Comparison of ENCODE assay signal across 18 cellular contexts in the genomic region with DNA sequence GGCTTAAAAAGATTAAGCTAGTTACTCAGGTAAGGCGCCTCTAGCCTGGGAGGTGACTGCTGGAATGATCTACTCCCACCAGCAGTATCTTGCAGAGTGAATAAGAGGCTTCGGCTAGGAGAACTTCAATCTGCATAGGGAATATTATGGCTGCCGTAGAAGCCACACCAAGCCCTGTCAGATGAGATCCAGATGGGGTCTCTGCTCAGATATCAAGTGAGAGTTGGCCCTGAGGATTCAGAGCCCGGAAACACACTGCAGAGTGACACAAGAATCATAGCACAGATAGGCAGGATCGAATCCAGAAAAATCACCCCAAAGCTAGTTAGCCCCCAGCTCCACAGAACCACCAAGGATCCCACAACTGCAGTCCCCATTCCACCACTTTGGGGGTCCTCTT. TPM values are rescaled to one million over a fixed set of nuclear protein-coding genes. Genes with fewer than 3 reads are reported as not detected.
DNase-seq lines count a peak whose midpoint lies in the region; ATAC-seq, FAIRE-seq and TF ChIP-seq lines count a peak whose summit lies in the region.
"Had no signal": no experiment of that assay in that cellular context is flagged by ENCODE, and none has a peak within 500 bp of the region (broad histone marks: within the 10 kb centered on the region; RNA-seq: fewer than 3 reads in every experiment).

No MANE protein-coding gene starts in this region.

- H3K4me3 Mint-ChIP-seq in mesothelial cell of epicardium, result no peak overlapping the region
- H3K4me3 Mint-ChIP-seq in natural killer cell treated with Interleukin-12 subunit alpha and Interleukin-12 subunit beta and Interleukin-15 and Interleukin-18, amount 100 ng/mL, for 72 hours, result no peak overlapping the region
- H3K4me3 Mint-ChIP-seq: CD14-positive monocyte; CD4-positive, alpha-beta memory T cell; IgD-negative memory B cell had no signal

- peaks cover 12 to 20% (median 16%) of the 10 kb centered on the region in 11 experiments for H3K9me3 ChIP-seq in BLaER1 treated with 17β-estradiol and CSF1 and Interleukin-3, amounts not matched to agents 10 nM and 100 nM (replicated peaks in 1 of 11)
- H3K9me3 ChIP-seq in H1 (ENCODE audit: insufficient read depth in 2 of 2, low read depth in 1 of 2, low read length in 1 of 2), result no peaks in the 10 kb centered on the region
- no peaks in the 10 kb centered on the region for H3K9me3 ChIP-seq in trophoblast cell (ENCODE audit: insufficient read depth, low read depth, low read length)
- H3K9me3 ChIP-seq: BE2C, HAP-1 had no signal

- H3K36me3 ChIP-seq in BLaER1 treated with 17β-estradiol and CSF1 and Interleukin-3, amounts not matched to agents 10 nM and 100 nM, result no peaks in the 10 kb centered on the region
- no peaks in the 10 kb centered on the region for H3K36me3 ChIP-seq in H1 (ENCODE audit: control insufficient read depth in 2 of 4, insufficient read depth in 4 of 4, low read length in 3 of 4)
- no peaks in the 10 kb centered on the region for H3K36me3 ChIP-seq in trophoblast cell (ENCODE audit: control insufficient read depth in 1 of 2, insufficient read depth in 2 of 2, low read length in 2 of 2)
- H3K36me3 ChIP-seq: BE2C, HAP-1 had no signal

- H3K9me3 Mint-ChIP-seq in mesothelial cell of epicardium, result peaks cover 7% of the 10 kb centered on the region
- no peaks in the 10 kb centered on the region for H3K9me3 Mint-ChIP-seq in natural killer cell treated with Interleukin-12 subunit alpha and Interleukin-12 subunit beta and Interleukin-15 and Interleukin-18, amount 100 ng/mL, for 72 hours

- H2BK12ac ChIP-seq in H1 (ENCODE audit: low read depth, low read length) (peak overlapping the region; percentile 3; the same call in 1 of the 2 replicates), trophoblast cell (ENCODE audit: low read length) (peak overlapping the region; percentile 22)

- no peak for TF ChIP-seq POLR2A in H1 (IDR thresholded peaks at IDR 0.05; ENCODE audit: control extremely low read depth in 1 of 2, low read depth in 2 of 2, low read length in 2 of 2)

- H3K4me2 ChIP-seq in BLaER1 treated with 17β-estradiol and CSF1 and Interleukin-3, amounts not matched to agents 10 nM and 100 nM, result peak overlapping the region in 9 of 11 experiments; percentile 74 to 97 (median 92); a peak in 16 of 22 replicates
- no peak overlapping the region for H3K4me2 ChIP-seq in H1 (ENCODE audit: insufficient read depth in 1 of 2, low read depth in 2 of 2, low read length in 2 of 2)
- H3K4me2 ChIP-seq in trophoblast cell (ENCODE audit: low read length), result no peak overlapping the region

- H3K4me1 ChIP-seq in BLaER1 treated with 17β-estradiol and CSF1 and Interleukin-3, amounts not matched to agents 10 nM and 100 nM, result peaks cover 55 to 78% (median 73%) of the 10 kb centered on the region in 10 experiments
- H3K4me1 ChIP-seq in H1 (replicated peaks in 1 of 4; ENCODE audit: control insufficient read depth in 3 of 4, insufficient read depth in 4 of 4, low read length in 3 of 4), result peaks cover 14 to 29% (median 19%) of the 10 kb centered on the region in 4 experiments
- H3K4me1 ChIP-seq in trophoblast cell (ENCODE audit: control insufficient read depth in 1 of 2, insufficient read depth in 2 of 2, low read length in 2 of 2), result peaks cover 22 to 30% of the 10 kb centered on the region in 2 experiments
- H3K4me1 ChIP-seq: HAP-1 had no signal

- no peak overlapping the region for H3K4ac ChIP-seq in H1 (replicated peaks; ENCODE audit: insufficient read length, low read depth, low read length)
- H3K4ac ChIP-seq in trophoblast cell (ENCODE audit: low read depth, low read length), result no peak overlapping the region

- H3K27ac ChIP-seq in BLaER1 treated with 17β-estradiol and CSF1 and Interleukin-3, amounts not matched to agents 10 nM and 100 nM, result peak overlapping the region in 7 of 11 experiments; percentile 10 to 96 (median 90); a peak in 9 of 22 replicates
- H3K27ac ChIP-seq in H1 (ENCODE audit: low read depth, low read length), result no peak overlapping the region
- no peak overlapping the region for H3K27ac ChIP-seq in trophoblast cell (ENCODE audit: low read depth, low read length)

- H2AK5ac ChIP-seq in H1 (ENCODE audit: low read depth, low read length) (no peak overlapping the region), trophoblast cell (ENCODE audit: low read length) (no peak overlapping the region)

- H4K12ac ChIP-seq in trophoblast cell (ENCODE audit: low read depth, low read length), result no peak overlapping the region

- H3K79me1 ChIP-seq in H1 (ENCODE audit: low read depth, low read length) (no peaks in the 10 kb centered on the region), trophoblast cell (ENCODE audit: low read length) (peaks cover 24% of the 10 kb centered on the region)

- H3K14ac ChIP-seq in H1 (ENCODE audit: insufficient read length) (no peak overlapping the region), trophoblast cell (ENCODE audit: low read length) (no peak overlapping the region)

- H3K27ac Mint-ChIP-seq in mesothelial cell of epicardium, result peak overlapping the region; percentile 28
- no peak overlapping the region for H3K27ac Mint-ChIP-seq in natural killer cell treated with Interleukin-12 subunit alpha and Interleukin-12 subunit beta and Interleukin-15 and Interleukin-18, amount 100 ng/mL, for 72 hours
- H3K27ac Mint-ChIP-seq: CD4-positive, alpha-beta memory T cell; IgD-negative memory B cell had no signal

- CTCF ChIA-PET in H1 (lab: Charles Lee; ENCODE audit: partially characterized antibody), result interaction anchor here (0.9 to 2.5 kb wide), 4 partner anchors 15 to 157 kb away, joined by 3 to 26 read pairs (median 8); no protein-coding TSS in a partner anchor

- H2BK15ac ChIP-seq in H1 (ENCODE audit: low read length), result peak overlapping the region; percentile 19; the same call in 1 of the 2 replicates

- H3K36me3 Mint-ChIP-seq in mesothelial cell of epicardium, result peaks cover 2% of the 10 kb centered on the region
- no peaks in the 10 kb centered on the region for H3K36me3 Mint-ChIP-seq in natural killer cell treated with Interleukin-12 subunit alpha and Interleukin-12 subunit beta and Interleukin-15 and Interleukin-18, amount 100 ng/mL, for 72 hours
- H3K36me3 Mint-ChIP-seq: CD14-positive monocyte; CD4-positive, alpha-beta memory T cell; IgD-negative memory B cell had no signal

- no peaks in the 10 kb centered on the region for H3K27me3 Mint-ChIP-seq in mesothelial cell of epicardium (ENCODE audit: low read depth)
- H3K27me3 Mint-ChIP-seq in natural killer cell treated with Interleukin-12 subunit alpha and Interleukin-12 subunit beta and Interleukin-15 and Interleukin-18, amount 100 ng/mL, for 72 hours, result peaks cover 19 to 54% of the 10 kb centered on the region in 2 donors

- H2BK120ac ChIP-seq in H1 (replicated peaks; ENCODE audit: low read depth, low read length) (no peak overlapping the region), trophoblast cell (ENCODE audit: insufficient read depth, low read length, poor library complexity) (no peak overlapping the region)

- no peaks in the 10 kb centered on the region for H3K79me2 ChIP-seq in H1 (ENCODE audit: control insufficient read depth in 1 of 2, insufficient read depth in 2 of 2, low read length in 2 of 2)
- H3K79me2 ChIP-seq in trophoblast cell (ENCODE audit: control insufficient read depth, insufficient read depth, low read length, poor library complexity), result no peaks in the 10 kb centered on the region

- no peak for TF ChIP-seq RAD21 in H1 (IDR thresholded peaks at IDR 0.05 in 1 of 2, conservative IDR thresholded peaks at IDR 0.05 in 1 of 2; ENCODE audit: low read depth in 2 of 2, low read length in 2 of 2)

- no peaks in the 10 kb centered on the region for H4K20me1 ChIP-seq in BLaER1 treated with 17β-estradiol and CSF1 and Interleukin-3, amounts not matched to agents 10 nM and 100 nM
- no peaks in the 10 kb centered on the region for H4K20me1 ChIP-seq in H1 (replicated peaks in 1 of 2; ENCODE audit: control insufficient read depth in 1 of 2, insufficient read depth in 2 of 2, low read length in 2 of 2)

- H4K5ac ChIP-seq in H1 (ENCODE audit: insufficient read length, low read depth, low read length), result no peak overlapping the region

- H3K4me3 ChIP-seq in BLaER1 treated with 17β-estradiol and CSF1 and Interleukin-3, amounts not matched to agents 10 nM and 100 nM, result no peak overlapping the region
- H3K4me3 ChIP-seq in H1 (ENCODE audit: extremely low read depth in 1 of 4, insufficient read depth in 2 of 4, low read depth in 3 of 4, low read length in 4 of 4), result no peak overlapping the region
- H3K4me3 ChIP-seq in trophoblast cell (ENCODE audit: low read depth, low read length), result no peak overlapping the region
- H3K4me3 ChIP-seq: HAP-1 had no signal

- no peak overlapping the region for H4K91ac ChIP-seq in H1 (replicated peaks; ENCODE audit: insufficient read length, low read length)
- peak overlapping the region; percentile 22 for H4K91ac ChIP-seq in trophoblast cell (ENCODE audit: low read depth, low read length)

- peak overlapping the region in 1 of 11 experiments; percentile 81; a peak in 1 of 22 replicates for H3K9ac ChIP-seq in BLaER1 treated with 17β-estradiol and CSF1 and Interleukin-3, amounts not matched to agents 10 nM and 100 nM
- H3K9ac ChIP-seq in H1 (replicated peaks in 1 of 4; ENCODE audit: extremely low read depth in 1 of 4, low read depth in 3 of 4, low read length in 3 of 4) (no peak overlapping the region), trophoblast cell (ENCODE audit: low read length) (no peak overlapping the region)

- no peaks in the 10 kb centered on the region; a peak in 1 of 22 replicates for H3K27me3 ChIP-seq in BLaER1 treated with 17β-estradiol and CSF1 and Interleukin-3, amounts not matched to agents 10 nM and 100 nM
- H3K27me3 ChIP-seq in H1 (replicated peaks in 1 of 4; ENCODE audit: control insufficient read depth in 3 of 4, extremely low read depth in 1 of 4, insufficient read depth in 3 of 4, low read length in 3 of 4), result peaks cover 0 to 6% (median 3%) of the 10 kb centered on the region in 4 experiments; a peak in 2 of 7 replicates
- H3K27me3 ChIP-seq in trophoblast cell (ENCODE audit: insufficient read depth, low read length), result no peaks in the 10 kb centered on the region
- H3K27me3 ChIP-seq: BE2C had no signal

- no peak for ATAC-seq in natural killer cell treated with Interleukin-12 subunit alpha and Interleukin-12 subunit beta and Interleukin-15 and Interleukin-18, amount 100 ng/mL, for 72 hours
- no peak for ATAC-seq in GM19324 (IDR thresholded peaks at IDR 0.05; ENCODE audit: low FRiP score, unreplicated experiment)
- ATAC-seq: HepG2 had no signal

- H3K18ac ChIP-seq in H1 (ENCODE audit: extremely low read depth, low read length), result no peak overlapping the region
- H3K18ac ChIP-seq in trophoblast cell (ENCODE audit: low read length), result no peak overlapping the region

- peaks cover 78% of the 10 kb centered on the region for H3K4me1 Mint-ChIP-seq in mesothelial cell of epicardium
- H3K4me1 Mint-ChIP-seq in natural killer cell treated with Interleukin-12 subunit alpha and Interleukin-12 subunit beta and Interleukin-15 and Interleukin-18, amount 100 ng/mL, for 72 hours (ENCODE audit: low read depth in 2 of 2), result no peaks in the 10 kb centered on the region
- H3K4me1 Mint-ChIP-seq: CD4-positive, alpha-beta memory T cell had no signal

- DNase-seq in H1 (ENCODE audit: low read depth in 1 of 2, low spot score in 2 of 2), result no peak
- no peak for DNase-seq in mesothelial cell of epicardium (ENCODE audit: low spot score in 2 of 2, unreplicated experiment in 2 of 2)
- DNase-seq in trophoblast cell, result no peak
- DNase-seq in natural killer cell treated with Interleukin-12 subunit alpha and Interleukin-12 subunit beta and Interleukin-15 and Interleukin-18, amount 100 ng/mL, for 72 hours (ENCODE audit: low spot score), result no peak
- DNase-seq in NCI-H774 (lab: John Stamatoyannopoulos, UW), result no peak
- DNase-seq: ACHN; BE2C; CD4-positive, alpha-beta memory T cell; DMS153; DMS79; GDM1 had no signal

- 76% methylated on average over 5 of the region's 5 CpGs; no CpG with 5 or more reads in 1 of the 2 experiments for WGBS in H1 (ENCODE audit: extremely low coverage in 1 of 2, insufficient coverage in 1 of 2, insufficient read length in 1 of 2, insufficient replicate concordance in 2 of 2, low coverage in 1 of 2, low lambda C conversion rate in 2 of 2, missing lambda C conversion rate in 1 of 2), 2 experiments
- no CpG with 5 or more reads among the region's 5 CpGs for whole genome bisulfite sequencing in trophoblast cell (ENCODE audit: extremely low coverage, insufficient coverage, insufficient read length)

- peak overlapping the region; percentile 73; the same call in 1 of the 2 replicates for H2BK20ac ChIP-seq in H1 (ENCODE audit: low read length)

- TF ChIP-seq EP300 in H1 (IDR thresholded peaks at IDR 0.05; ENCODE audit: borderline replicate concordance in 1 of 2, low read depth in 2 of 2, low read length in 2 of 2), result no peak

- H2AFZ ChIP-seq in H1 (ENCODE audit: low read length) (no peak overlapping the region), trophoblast cell (ENCODE audit: insufficient read depth, low read length, poor library complexity) (no peak overlapping the region)

- H3K23ac ChIP-seq in H1 (ENCODE audit: insufficient read length), result no peak overlapping the region
- H3K23ac ChIP-seq in trophoblast cell (ENCODE audit: low read length), result no peak overlapping the region

- H2BK5ac ChIP-seq in H1 (ENCODE audit: low read depth, low read length) (no peak overlapping the region), trophoblast cell (ENCODE audit: low read depth, low read length, poor library complexity) (no peak overlapping the region)

- H4K8ac ChIP-seq in H1 (ENCODE audit: extremely low read depth, insufficient read depth, low read length), result no peak overlapping the region
- no peak overlapping the region for H4K8ac ChIP-seq in trophoblast cell (ENCODE audit: low read depth, low read length)

- H3K56ac ChIP-seq in H1 (replicated peaks; ENCODE audit: insufficient read length, low read depth, low read length), result no peak overlapping the region

- FAIRE-seq in H1 (lab: Jason Lieb, UNC), result no peak
- FAIRE-seq: A204.1, HepG2 had no signal

- POLR2A ChIA-PET in H1 (lab: Charles Lee; ENCODE audit: partially characterized antibody), result interaction anchor here (1.2 to 3.8 kb wide), 2 partner anchors 10 to 21 kb away, joined by 4 to 21 read pairs; a partner anchor contains a TSS

- TF ChIP-seq CTCF in H1 (IDR thresholded peaks at IDR 0.05; ENCODE audit: control extremely low read depth in 1 of 3, insufficient read depth in 1 of 3, low read depth in 1 of 3, low read length in 3 of 3) (no peak), mesothelial cell of epicardium (IDR thresholded peaks at IDR 0.05; ENCODE audit: unreplicated experiment) (no peak)

- no peaks in the 10 kb centered on the region; the same call in 1 of the 2 replicates for H3K23me2 ChIP-seq in H1 (ENCODE audit: low read depth, low read length)

RNA-seq across cellular contexts. Expression of a gene that starts 21.5 kb away (rescaled TPM):
- 48.0 and 49.9 TPM in 2 replicates for total RNA-seq in H1 (2021; fragmentation: NEBNext Ultra II Directional; extraction: Animal tissue kit (Norgen Biotek cat#: 25700))
- polyA plus RNA-seq in H1 (2011; rRNA removed), result 80.1 and 115 TPM in 2 replicates
- 148 TPM for polyA plus RNA-seq in H1 (2011; cell fraction: cytosol; rRNA removed)
- 347 TPM for polyA plus RNA-seq in H1 (2011; cell fraction: nucleus; rRNA removed)
- 37.2 to 63.9 TPM (median 58.3 TPM) in 4 replicates for polyA plus RNA-seq in H1 (2012, experiment 1 of 2)
- 59.7 TPM for polyA plus RNA-seq in H1 (2012, experiment 2 of 2)
- 8.0 TPM for polyA plus RNA-seq in H1 (2013, experiment 1 of 2)
- 7.8 TPM for polyA plus RNA-seq in H1 (2013, experiment 2 of 2)
- 84.3 and 179 TPM in 2 replicates for polyA minus RNA-seq in H1 (2011; rRNA and poly(A)+ RNA removed)
- polyA minus RNA-seq in H1 (2011; cell fraction: cytosol; rRNA and poly(A)+ RNA removed), result 55.0 TPM
- polyA minus RNA-seq in H1 (2011; cell fraction: nucleus; rRNA and poly(A)+ RNA removed), result 79.6 TPM
- 112 to 131 TPM (median 123 TPM) in 3 replicates for total RNA-seq in mesothelial cell of epicardium
- 35.3 and 39.5 TPM in 2 replicates for polyA plus RNA-seq in trophoblast cell (2013)
- not detected for total RNA-seq in natural killer cell treated with Interleukin-12 subunit alpha and Interleukin-12 subunit beta and Interleukin-15 and Interleukin-18, amount 100 ng/mL, for 72 hours
- total RNA-seq: CD4-positive, alpha-beta memory T cell had no signal
- polyA plus RNA-seq: CD14-positive monocyte, IgD-negative memory B cell had no signal

Comparison
In these comparisons a context has a peak if more than half of its experiments do, and no peak if none do; other contexts are left out.
1. H3K27ac ChIP-seq: peak in BLaER1 treated with 17β-estradiol and CSF1 and Interleukin-3, amounts not matched to agents 10 nM and 100 nM (7 of 11); none in H1 (single experiment) and trophoblast cell (single experiment).
2. H3K4me2 ChIP-seq: peak in BLaER1 treated with 17β-estradiol and CSF1 and Interleukin-3, amounts not matched to agents 10 nM and 100 nM (9 of 11); none in H1 (0 of 2) and trophoblast cell (single experiment).
3. RNA of a gene that starts 21.5 kb away (total RNA-seq): 112 to 131 TPM in mesothelial cell of epicardium and 48.0 to 49.9 TPM in H1; not detected in natural killer cell treated with Interleukin-12 subunit alpha and Interleukin-12 subunit beta and Interleukin-15 and Interleukin-18, amount 100 ng/mL, for 72 hours; every median in the first group is over 10 times any median in the second.